9 cellular contexts compared by ENCODE assay signal in genomic region chr12:124359671-124360581, GRCh38.
DNase-seq lines count a peak whose midpoint lies in the region; ATAC-seq, FAIRE-seq and TF ChIP-seq lines count a peak whose summit lies in the region.
"Had no signal": no experiment of that assay in that cellular context is flagged by ENCODE, and none has a peak within 500 bp of the region (broad histone marks: within the 10 kb centered on the region; RNA-seq: fewer than 3 reads in every experiment).

No MANE protein-coding gene starts in this region.

- peaks cover 60% of the 10 kb centered on the region for H3K4me1 ChIP-seq in psoas muscle

- 7 to 12% (median 8%) methylated on average over 35 to 37 of the region's 37 CpGs for WGBS in psoas muscle, 3 donors

- no peaks in the 10 kb centered on the region for H3K9me3 ChIP-seq in psoas muscle

- DNase-seq in DMS 273 treated with DMSO at 0.1 percent for 48 hours (lab: John Stamatoyannopoulos, UW) (peak; percentile 65), NCI-H526 treated with DMSO at 0.1 percent for 48 hours (lab: John Stamatoyannopoulos, UW) (peak; percentile 70), Right ventricle myocardium superior (peak; percentile 96), psoas muscle (peak; percentile 96 to 99), activated gamma-delta T cell (lab: John Stamatoyannopoulos, UW) (no peak), RCC 7860 (ENCODE audit: low spot score) (no peak)

- H3K27me3 ChIP-seq in psoas muscle (ENCODE audit: insufficient read depth in 3 of 3, low read length in 2 of 3) = no peaks in the 10 kb centered on the region

- no peak overlapping the region for H3K4me3 ChIP-seq in psoas muscle

- H3K36me3 ChIP-seq in psoas muscle (ENCODE audit: insufficient read depth in 1 of 2, low read depth in 1 of 2) = peaks cover 6 to 52% of the 10 kb centered on the region in 2 donors

- no peak for FAIRE-seq in RCC 7860 (lab: Jason Lieb, UNC)
- FAIRE-seq: G401.6 had no signal

- peak overlapping the region; percentile 76 for H3K27ac ChIP-seq in psoas muscle

- ATAC-seq in Right ventricle myocardium superior (ENCODE audit: poor library complexity) = peak; percentile 90
- ATAC-seq in psoas muscle = peak; percentile 84 to 90 (median 88)
- ATAC-seq in GM21529 (IDR thresholded peaks at IDR 0.05; ENCODE audit: unreplicated experiment) = no peak
- no peak for ATAC-seq in GM21723 (IDR thresholded peaks at IDR 0.05; ENCODE audit: unreplicated experiment)

- intact Hi-C loops in Right ventricle myocardium superior (cut with DNase I) = no loop called here
- intact Hi-C loops in psoas muscle (cut with DNase I) = loop anchor here in 1 of 2 donors (5.0 to 10.0 kb wide), 2 partner anchors 37 to 155 kb away; no protein-coding TSS in a partner anchor

- TF ChIP-seq CTCF in psoas muscle (IDR thresholded peaks at IDR 0.05) = no peak

Comparison
In these comparisons a context has a peak if more than half of its experiments do, and no peak if none do; other contexts are left out.
1. DNase-seq: peak in DMS 273 treated with DMSO at 0.1 percent for 48 hours (single experiment), NCI-H526 treated with DMSO at 0.1 percent for 48 hours (single experiment), Right ventricle myocardium superior (single experiment) and psoas muscle (2 of 2); none in activated gamma-delta T cell (single experiment) and RCC 7860 (single experiment).
2. ATAC-seq: peak in Right ventricle myocardium superior (single experiment) and psoas muscle (4 of 4); none in GM21529 (single experiment) and GM21723 (single experiment).